In the genomic region with DNA sequence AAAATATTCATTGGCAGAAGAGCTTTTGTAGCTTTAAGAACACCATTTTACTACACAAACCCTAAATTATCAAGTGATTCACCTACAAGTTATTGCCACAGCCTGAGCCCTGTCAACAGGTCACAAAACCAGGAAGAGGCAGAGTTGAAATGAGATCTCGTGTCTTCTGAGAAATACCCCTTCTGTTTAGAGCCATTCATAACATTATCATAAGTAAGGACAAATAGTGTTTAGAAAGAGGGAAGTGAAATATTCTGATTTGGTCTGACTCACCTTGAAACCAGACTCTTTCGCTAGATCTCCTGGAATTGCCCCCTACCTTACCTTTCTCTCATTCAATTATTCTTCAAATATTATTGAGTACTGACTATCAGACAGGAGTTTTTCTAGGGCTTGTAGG, we compare ENCODE assay signal across 13 cellular contexts. TPM values are rescaled to one million over a fixed set of nuclear protein-coding genes. Genes with fewer than 3 reads are reported as not detected.
A peak's percentile ranks its signal among the peaks of the same experiment; 100 is the strongest.
DNase-seq lines count a peak whose midpoint lies in the region; ATAC-seq and TF ChIP-seq lines count a peak whose summit lies in the region.
"Had no signal": no experiment of that assay in that cellular context is flagged by ENCODE, and none has a peak within 500 bp of the region (broad histone marks: within the 10 kb centered on the region; RNA-seq: fewer than 3 reads in every experiment).

No MANE protein-coding gene starts in this region.

- no peak for TF ChIP-seq CTCF in Caco-2 (IDR thresholded peaks at IDR 0.05; ENCODE audit: insufficient read depth in 1 of 2, low read depth in 1 of 2, low read length in 1 of 2, severe bottlenecking in 1 of 2, unreplicated experiment in 1 of 2)

- no peaks in the 10 kb centered on the region for H3K27me3 ChIP-seq in Caco-2 (replicated peaks; ENCODE audit: control insufficient read depth, insufficient read depth, low read length)

- no TSS peak for BruUV-seq in Caco-2 (replicated peaks; lab: Mats Ljungman, UMichigan)

- DNase-seq in stimulated activated naive CD8-positive, alpha-beta T cell treated with anti-CD3 and anti-CD28 coated beads, Interleukin-15, amount 100 ng/mL, for 72 hours: no peak
- DNase-seq in stimulated activated naive CD8-positive, alpha-beta T cell treated with anti-CD3 and anti-CD28 coated beads, Interleukin-15, Interleukin-2, amounts not matched to agents 100 U/mL and 50 U/mL, for 24 hours: no peak
- DNase-seq in T-helper 2 cell treated with Interferon-gamma antibody and Interleukin-4, amounts not matched to agents 5 μg/mL and 100 μg/mL, for 36 hours (ENCODE audit: low spot score): no peak
- DNase-seq in NCI-H1092 (lab: John Stamatoyannopoulos, UW) (no peak), Caco-2 (no peak)
- DNase-seq in stimulated activated naive CD4-positive, alpha-beta T cell (lab: John Stamatoyannopoulos, UW): no peak
- DNase-seq: activated CD4-positive, alpha-beta T cell treated with anti-CD3 and anti-CD28 coated beads for 4 hours had no signal

- CTCF ChIA-PET in Caco-2 (lab: Charles Lee): no interaction called here

- POLR2A ChIA-PET in Caco-2 (lab: Charles Lee): no interaction called here

- H3K36me3 Mint-ChIP-seq in T-helper 2 cell treated with Interferon-gamma antibody and Interleukin-4, amounts not matched to agents 5 μg/mL and 100 μg/mL, for 36 hours (ENCODE audit: low read depth): no peaks in the 10 kb centered on the region
- H3K36me3 Mint-ChIP-seq in Caco-2 (ENCODE audit: insufficient read depth, unreplicated experiment): no peaks in the 10 kb centered on the region

- intact Hi-C loops in Caco-2 (cut with micrococcal nuclease; ENCODE audit: unreplicated experiment): loop anchor here (10.0 kb wide), 1 partner anchor 360 kb away; no protein-coding TSS in a partner anchor

- no peak overlapping the region for H3K4me3 ChIP-seq in Caco-2 (ENCODE audit: low read depth, low read length)
- H3K4me3 ChIP-seq: esophagus muscularis mucosa had no signal

- H3K27me3 Mint-ChIP-seq in stimulated activated naive CD8-positive, alpha-beta T cell treated with anti-CD3 and anti-CD28 coated beads, Interleukin-15, amount 100 ng/mL, for 72 hours: no peaks in the 10 kb centered on the region
- H3K27me3 Mint-ChIP-seq in T-helper 2 cell treated with Interferon-gamma antibody and Interleukin-4, amounts not matched to agents 5 μg/mL and 100 μg/mL, for 36 hours (ENCODE audit: low read depth): peaks cover 8% of the 10 kb centered on the region
- no peaks in the 10 kb centered on the region for H3K27me3 Mint-ChIP-seq in Caco-2 (ENCODE audit: insufficient read depth, unreplicated experiment)

- H3K36me3 ChIP-seq in Caco-2 (ENCODE audit: control insufficient read depth, insufficient read depth, low read length): no peaks in the 10 kb centered on the region
- H3K36me3 ChIP-seq: esophagus muscularis mucosa had no signal

- peak; percentile 60 for ATAC-seq in stimulated activated naive CD8-positive, alpha-beta T cell treated with anti-CD3 and anti-CD28 coated beads, Interleukin-15, amount 100 ng/mL, for 72 hours
- ATAC-seq in stimulated activated naive CD8-positive, alpha-beta T cell treated with anti-CD3 and anti-CD28 coated beads, Interleukin-15, Interleukin-2, amounts not matched to agents 100 U/mL and 50 U/mL, for 24 hours: no peak
- peak; percentile 97 for ATAC-seq in HG02623 (IDR thresholded peaks at IDR 0.05; ENCODE audit: unreplicated experiment)
- peak; percentile 97 for ATAC-seq in HG03469 (IDR thresholded peaks at IDR 0.05; ENCODE audit: unreplicated experiment)

- H3K27ac Mint-ChIP-seq in stimulated activated naive CD8-positive, alpha-beta T cell treated with anti-CD3 and anti-CD28 coated beads, Interleukin-15, amount 100 ng/mL, for 72 hours: no peak overlapping the region
- no peak overlapping the region for H3K27ac Mint-ChIP-seq in T-helper 2 cell treated with Interferon-gamma antibody and Interleukin-4, amounts not matched to agents 5 μg/mL and 100 μg/mL, for 36 hours
- H3K27ac Mint-ChIP-seq in Caco-2 (ENCODE audit: unreplicated experiment): no peak overlapping the region

- no peaks in the 10 kb centered on the region for H3K9me3 Mint-ChIP-seq in stimulated activated naive CD8-positive, alpha-beta T cell treated with anti-CD3 and anti-CD28 coated beads, Interleukin-15, amount 100 ng/mL, for 72 hours
- no peaks in the 10 kb centered on the region for H3K9me3 Mint-ChIP-seq in T-helper 2 cell treated with Interferon-gamma antibody and Interleukin-4, amounts not matched to agents 5 μg/mL and 100 μg/mL, for 36 hours
- H3K9me3 Mint-ChIP-seq in Caco-2 (ENCODE audit: unreplicated experiment): no peaks in the 10 kb centered on the region

- no peaks in the 10 kb centered on the region for H3K4me1 ChIP-seq in Caco-2
- H3K4me1 ChIP-seq: esophagus muscularis mucosa had no signal

- H3K4me3 Mint-ChIP-seq in stimulated activated naive CD8-positive, alpha-beta T cell treated with anti-CD3 and anti-CD28 coated beads, Interleukin-15, amount 100 ng/mL, for 72 hours: no peak overlapping the region
- no peak overlapping the region for H3K4me3 Mint-ChIP-seq in T-helper 2 cell treated with Interferon-gamma antibody and Interleukin-4, amounts not matched to agents 5 μg/mL and 100 μg/mL, for 36 hours
- no peak overlapping the region for H3K4me3 Mint-ChIP-seq in Caco-2 (ENCODE audit: unreplicated experiment)

- no peaks in the 10 kb centered on the region for H3K9me3 ChIP-seq in Caco-2
- H3K9me3 ChIP-seq: esophagus muscularis mucosa had no signal

- H3K4me1 Mint-ChIP-seq in stimulated activated naive CD8-positive, alpha-beta T cell treated with anti-CD3 and anti-CD28 coated beads, Interleukin-15, amount 100 ng/mL, for 72 hours: no peaks in the 10 kb centered on the region
- H3K4me1 Mint-ChIP-seq in T-helper 2 cell treated with Interferon-gamma antibody and Interleukin-4, amounts not matched to agents 5 μg/mL and 100 μg/mL, for 36 hours (ENCODE audit: low read depth): no peaks in the 10 kb centered on the region
- H3K4me1 Mint-ChIP-seq in Caco-2 (ENCODE audit: low read depth, unreplicated experiment): no peaks in the 10 kb centered on the region

RNA-seq across cellular contexts. Expression of a gene that starts 5.9 kb away (rescaled TPM):
- total RNA-seq in Caco-2 (2022): not detected in 2 replicates
- total RNA-seq: astrocyte, esophagus muscularis mucosa, kidney epithelial cell, LHCN-M2 had no signal

RNA-seq across cellular contexts. Expression of a gene that starts 15.9 kb away (rescaled TPM):
- 0.42 and 0.79 TPM in 2 replicates for total RNA-seq in Caco-2 (2022)

RNA-seq across cellular contexts. Expression of a gene that starts 56.8 kb away (rescaled TPM):
- total RNA-seq in Caco-2 (2022): not detected in 2 replicates
- total RNA-seq: astrocyte, esophagus muscularis mucosa, kidney epithelial cell, LHCN-M2 had no signal
